In genomic region chr14:44897041-44897843, GRCh38 we compare ENCODE assay signal across 8 cellular contexts.
DNase-seq lines count a peak whose midpoint lies in the region; ATAC-seq and TF ChIP-seq lines count a peak whose summit lies in the region.

No MANE protein-coding gene starts in this region.

- peak; percentile 86 for ATAC-seq in GM19025 (IDR thresholded peaks at IDR 0.05; ENCODE audit: low read depth, unreplicated experiment)
- ATAC-seq in HG03280 (IDR thresholded peaks at IDR 0.05; ENCODE audit: unreplicated experiment): peak; percentile 96

- peak; percentile 91 for DNase-seq in AG09319 (ENCODE audit: extremely low read depth, low read depth)
- peak; percentile 96 for DNase-seq in NCI-H345 (lab: John Stamatoyannopoulos, UW)
- peak; percentile 95 to 97 (median 96) for DNase-seq in activated CD4-positive, CD25-positive, alpha-beta regulatory T cell (lab: John Stamatoyannopoulos, UW)
- DNase-seq in central memory CD4-positive, alpha-beta T cell: peak; percentile 92
- DNase-seq in iris pigment epithelial cell (ENCODE audit: low read depth): peak; percentile 98
- peak; percentile 96 to 98 for DNase-seq in stimulated activated CD4-positive, alpha-beta T cell treated with anti-CD3 and anti-CD28 coated beads, Interleukin-12 subunit alpha, Interleukin-12 subunit beta, amount 100 ng/mL, for 24 hours (ENCODE audit: low read depth in 2 of 2)

- TF ChIP-seq CTCF in AG09319 (IDR thresholded peaks at IDR 0.05; ENCODE audit: low read depth, low read length): no peak

Comparison
In these comparisons a context has a peak if more than half of its experiments do, and no peak if none do; other contexts are left out.
1. Peak in every context shown above with its lines: DNase-seq and ATAC-seq.